Comparison of ENCODE assay signal across 8 cellular contexts in the genomic region with DNA sequence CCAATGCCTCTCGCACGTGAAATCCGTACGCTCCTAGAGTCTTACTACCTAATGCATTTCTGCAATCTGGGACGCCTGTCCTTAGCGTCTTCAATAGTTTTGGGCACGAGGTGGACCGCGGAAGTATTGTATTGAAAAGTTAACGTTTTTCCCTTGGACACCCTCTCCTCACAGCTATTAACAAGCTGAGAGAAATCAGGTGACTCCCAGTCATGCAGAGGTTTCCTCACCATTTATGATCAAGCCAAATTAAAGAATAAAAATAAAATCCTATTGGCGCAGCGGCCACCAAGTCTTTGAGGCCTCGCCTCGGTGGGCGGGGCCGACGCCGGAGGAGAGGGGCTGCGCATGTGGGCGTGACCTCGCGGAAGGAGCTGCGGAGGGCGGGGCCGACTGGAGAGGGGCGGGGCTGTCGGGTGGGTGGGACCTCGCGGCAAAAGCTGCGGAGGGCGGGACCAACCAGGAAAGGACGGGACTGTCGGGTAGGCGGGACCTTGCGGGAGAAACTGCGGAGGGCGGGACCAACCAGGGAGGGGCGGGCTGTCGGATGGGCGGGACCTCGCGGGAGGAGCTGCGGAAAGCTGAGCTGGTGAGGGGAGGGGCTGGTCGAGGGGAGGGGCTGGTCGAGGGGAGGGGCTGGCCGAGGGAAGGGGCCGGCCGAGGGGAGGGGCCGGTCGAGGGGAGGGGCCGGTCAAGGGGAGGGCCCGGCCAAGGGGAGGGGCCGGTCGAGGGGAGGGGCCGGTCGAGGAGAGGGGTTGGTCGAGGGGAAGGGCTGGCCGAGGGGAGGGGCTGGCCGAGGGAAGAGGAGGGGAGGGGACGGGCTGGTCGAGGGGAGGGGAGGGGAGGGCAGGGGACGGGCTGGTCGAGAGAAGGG.
DNase-seq lines count a peak whose midpoint lies in the region; ATAC-seq and TF ChIP-seq lines count a peak whose summit lies in the region.

No MANE protein-coding gene starts in this region.

- ATAC-seq in GM18520 (IDR thresholded peaks at IDR 0.05; ENCODE audit: unreplicated experiment) (peak; percentile 34), HG03108 (IDR thresholded peaks at IDR 0.05; ENCODE audit: unreplicated experiment) (peak; percentile 51)

- DNase-seq in NCI-H2196 treated with DMSO at 0.1 percent for 48 hours (lab: John Stamatoyannopoulos, UW; ENCODE audit: unreplicated experiment) (peak; percentile 81), WERI-Rb-1 (peak; percentile 98), T47D (ENCODE audit: low read depth in 1 of 2, low spot score in 1 of 2) (peak; percentile 96 to 99), skeletal muscle cell (ENCODE audit: low read depth) (peak; percentile 95), cortex of kidney (lab: John Stamatoyannopoulos, UW) (no peak)

- H3K27me3 ChIP-seq in WERI-Rb-1 (ENCODE audit: insufficient read depth, low read depth, severe bottlenecking), result no peaks in the 10 kb centered on the region

- H3K9me3 ChIP-seq in WERI-Rb-1 (ENCODE audit: severe bottlenecking) (no peaks in the 10 kb centered on the region), iPS-18c (ENCODE audit: control insufficient read depth, insufficient read depth, low read length) (no peaks in the 10 kb centered on the region)

- peaks cover 2% of the 10 kb centered on the region; the same call in 1 of the 2 replicates for H3K36me3 ChIP-seq in WERI-Rb-1

- in situ Hi-C loops in T47D (cut with HindIII; ENCODE audit: low pct_unique_long_range_greater_than_20kb, low sequenced_read_pairs), result no loop called here

- TF ChIP-seq CTCF in WERI-Rb-1 (IDR thresholded peaks at IDR 0.05; ENCODE audit: low read depth, low read length), result no peak

- peak overlapping the region; percentile 70 for H3K4me3 ChIP-seq in WERI-Rb-1 (ENCODE audit: low read depth, low read length)
- H3K4me3 ChIP-seq in iPS-18c (ENCODE audit: insufficient read depth, low read depth, low read length), result peak overlapping the region; percentile 38
- H3K4me3 ChIP-seq in skeletal muscle cell (ENCODE audit: low read depth, low read length), result peak overlapping the region; percentile 79

- peak overlapping the region; percentile 38; the same call in 1 of the 2 replicates for H3K27ac ChIP-seq in WERI-Rb-1
